Comparison of ENCODE assay signal across 16 cellular contexts in the genomic region with DNA sequence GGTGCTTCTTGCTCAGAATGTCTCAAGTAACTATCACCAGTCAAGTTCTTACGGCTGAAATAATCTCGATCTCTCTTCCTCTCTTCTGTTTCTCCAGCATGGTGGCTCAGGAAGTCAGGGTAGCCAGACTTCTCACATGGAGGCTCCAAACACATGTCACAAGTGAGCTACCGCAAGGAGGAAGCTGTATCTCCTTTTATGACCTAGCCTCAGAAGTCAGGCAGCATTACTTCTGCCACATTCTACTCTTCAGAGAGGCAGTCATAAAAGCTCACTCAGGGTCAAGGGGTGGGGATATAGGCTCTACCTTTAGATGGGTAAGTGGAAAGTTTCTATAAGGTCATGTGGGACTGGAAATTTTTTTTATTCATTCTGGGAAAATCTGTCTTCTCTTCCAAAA.
DNase-seq lines count a peak whose midpoint lies in the region; ATAC-seq and TF ChIP-seq lines count a peak whose summit lies in the region.
"Had no signal": no experiment of that assay in that cellular context is flagged by ENCODE, and none has a peak within 500 bp of the region (broad histone marks: within the 10 kb centered on the region; RNA-seq: fewer than 3 reads in every experiment).

No MANE protein-coding gene starts in this region.

- no peak for TF ChIP-seq CTCF in natural killer cell (IDR thresholded peaks at IDR 0.05)

- peaks cover 42 to 50% of the 10 kb centered on the region in 2 donors for H3K4me1 Mint-ChIP-seq in effector memory CD8-positive, alpha-beta T cell (ENCODE audit: low read depth in 2 of 2)
- H3K4me1 Mint-ChIP-seq in natural killer cell = peaks cover 85% of the 10 kb centered on the region in 2 donors
- H3K4me1 Mint-ChIP-seq in activated T-helper 2 cell treated with anti-CD3 and anti-CD28 coated beads, Interferon-gamma antibody, Interleukin-2, Interleukin-4, amounts not matched to agents 10 μg/mL and 5 μg/mL and 100 μg/mL, durations not matched to agents 14 hours and 24 hours and 36 hours (ENCODE audit: low read depth) = no peaks in the 10 kb centered on the region

- intact Hi-C loops in natural killer cell (cut with micrococcal nuclease) = loop anchor here (10.0 kb wide), 1 partner anchor 161 kb away; no protein-coding TSS in a partner anchor
- intact Hi-C loops in activated T-helper 2 cell treated with anti-CD3 and anti-CD28 coated beads, Interferon-gamma antibody, Interleukin-2, Interleukin-4, amounts not matched to agents 10 μg/mL and 5 μg/mL and 100 μg/mL, durations not matched to agents 14 hours and 24 hours and 36 hours (cut with micrococcal nuclease) = no loop called here

- no peak overlapping the region for H3K4me3 ChIP-seq in Jurkat, Clone E6-1 (ENCODE audit: low read length)

- H3K9me3 Mint-ChIP-seq in effector memory CD8-positive, alpha-beta T cell = peaks cover 0 to 6% of the 10 kb centered on the region in 2 donors
- H3K9me3 Mint-ChIP-seq in natural killer cell = peaks cover 0 to 2% of the 10 kb centered on the region in 2 donors
- no peaks in the 10 kb centered on the region for H3K9me3 Mint-ChIP-seq in activated T-helper 2 cell treated with anti-CD3 and anti-CD28 coated beads, Interferon-gamma antibody, Interleukin-2, Interleukin-4, amounts not matched to agents 10 μg/mL and 5 μg/mL and 100 μg/mL, durations not matched to agents 14 hours and 24 hours and 36 hours

- H3K27me3 Mint-ChIP-seq in effector memory CD8-positive, alpha-beta T cell = no peaks in the 10 kb centered on the region
- no peaks in the 10 kb centered on the region for H3K27me3 Mint-ChIP-seq in natural killer cell (ENCODE audit: low read depth in 2 of 2)
- peaks cover 9% of the 10 kb centered on the region for H3K27me3 Mint-ChIP-seq in activated T-helper 2 cell treated with anti-CD3 and anti-CD28 coated beads, Interferon-gamma antibody, Interleukin-2, Interleukin-4, amounts not matched to agents 10 μg/mL and 5 μg/mL and 100 μg/mL, durations not matched to agents 14 hours and 24 hours and 36 hours (ENCODE audit: low read depth)

- peak overlapping the region in 1 of 2 donors; percentile 18 for H3K4me3 Mint-ChIP-seq in effector memory CD8-positive, alpha-beta T cell
- H3K4me3 Mint-ChIP-seq in natural killer cell = peak overlapping the region; percentile 72
- no peak overlapping the region for H3K4me3 Mint-ChIP-seq in activated T-helper 2 cell treated with anti-CD3 and anti-CD28 coated beads, Interferon-gamma antibody, Interleukin-2, Interleukin-4, amounts not matched to agents 10 μg/mL and 5 μg/mL and 100 μg/mL, durations not matched to agents 14 hours and 24 hours and 36 hours (ENCODE audit: low read depth)

- ATAC-seq in effector memory CD8-positive, alpha-beta T cell (replicated peaks) = no peak
- ATAC-seq in natural killer cell (no peak), HG02610 (IDR thresholded peaks at IDR 0.05; ENCODE audit: unreplicated experiment) (no peak)
- ATAC-seq: HepG2, PC-3 had no signal

- no peak for TF ChIP-seq POLR2A in erythroblast (IDR thresholded peaks at IDR 0.05; ENCODE audit: low read length)

- peak overlapping the region; percentile 52 to 76 for H3K27ac Mint-ChIP-seq in effector memory CD8-positive, alpha-beta T cell
- peak overlapping the region; percentile 65 to 66 for H3K27ac Mint-ChIP-seq in natural killer cell
- H3K27ac Mint-ChIP-seq in activated T-helper 2 cell treated with anti-CD3 and anti-CD28 coated beads, Interferon-gamma antibody, Interleukin-2, Interleukin-4, amounts not matched to agents 10 μg/mL and 5 μg/mL and 100 μg/mL, durations not matched to agents 14 hours and 24 hours and 36 hours = no peak overlapping the region

- peaks cover 5% of the 10 kb centered on the region for H3K36me3 Mint-ChIP-seq in effector memory CD8-positive, alpha-beta T cell (ENCODE audit: insufficient read depth)
- H3K36me3 Mint-ChIP-seq in natural killer cell = no peaks in the 10 kb centered on the region
- no peaks in the 10 kb centered on the region for H3K36me3 Mint-ChIP-seq in activated T-helper 2 cell treated with anti-CD3 and anti-CD28 coated beads, Interferon-gamma antibody, Interleukin-2, Interleukin-4, amounts not matched to agents 10 μg/mL and 5 μg/mL and 100 μg/mL, durations not matched to agents 14 hours and 24 hours and 36 hours (ENCODE audit: low read depth)

- DNase-seq in Jurkat, Clone E6-1 (ENCODE audit: low read depth, low spot score) = peak; percentile 3
- DNase-seq in NOMO-1 treated with dmso at 0.1 percent for 144 hours (lab: John Stamatoyannopoulos, UW; ENCODE audit: unreplicated experiment) (peak; percentile 2), natural killer cell (no peak), erythroblast (lab: John Stamatoyannopoulos, UW) (no peak), NCI-H187 (lab: John Stamatoyannopoulos, UW) (no peak)
- no peak for DNase-seq in effector memory CD8-positive, alpha-beta T cell
- no peak for DNase-seq in activated T-helper 2 cell treated with anti-CD3 and anti-CD28 coated beads, Interferon-gamma antibody, Interleukin-2, Interleukin-4, amounts not matched to agents 10 μg/mL and 5 μg/mL and 100 μg/mL, durations not matched to agents 14 hours and 24 hours and 36 hours (ENCODE audit: low spot score)
- DNase-seq: KBM-7, MV-4-11, NCI-H1694, NCI-H446, NCI-H526, PC-3, Right ventricle myocardium superior had no signal

Comparison
In these comparisons a context has a peak if more than half of its experiments do, and no peak if none do; other contexts are left out.
1. DNase-seq: peak in Jurkat, Clone E6-1 (single experiment) and NOMO-1 treated with dmso at 0.1 percent for 144 hours (single experiment); none in effector memory CD8-positive, alpha-beta T cell (0 of 3), natural killer cell (single experiment), erythroblast (0 of 2), NCI-H187 (0 of 2) and activated T-helper 2 cell treated with anti-CD3 and anti-CD28 coated beads, Interferon-gamma antibody, Interleukin-2, Interleukin-4, amounts not matched to agents 10 μg/mL and 5 μg/mL and 100 μg/mL, durations not matched to agents 14 hours and 24 hours and 36 hours (single experiment).